In genomic region chr19:39411006-39411831, GRCh38 we compare ENCODE assay signal across 8 cellular contexts. TPM values are rescaled to one million over a fixed set of nuclear protein-coding genes. Genes with fewer than 3 reads are reported as not detected.
DNase-seq lines count a peak whose midpoint lies in the region; ATAC-seq lines count a peak whose summit lies in the region.

No MANE protein-coding gene starts in this region.

- H3K36me3 Mint-ChIP-seq in stimulated activated effector memory CD8-positive, alpha-beta T cell treated with anti-CD3 and anti-CD28 coated beads, Interleukin-12 subunit alpha, Interleukin-12 subunit beta, amount 100 ng/mL, for 72 hours = peaks cover 80% of the 10 kb centered on the region

- H3K9ac ChIP-seq in adipocyte (ENCODE audit: low read length) (peak overlapping the region; percentile 100), iPS-20b (ENCODE audit: low read depth, low read length) (peak overlapping the region; percentile 97; the same call in 1 of the 2 replicates)

- peak; percentile 27 to 41 for DNase-seq in AML-193 (lab: John Stamatoyannopoulos, UW)
- DNase-seq in Jurkat, Clone E6-1 (ENCODE audit: low read depth, low spot score) = no peak
- peak; percentile 72 for DNase-seq in adipocyte (ENCODE audit: low read depth)
- DNase-seq in stimulated activated effector memory CD8-positive, alpha-beta T cell treated with anti-CD3 and anti-CD28 coated beads, Interleukin-12 subunit alpha, Interleukin-12 subunit beta, amount 100 ng/mL, for 72 hours (ENCODE audit: low spot score in 2 of 2) = no peak
- no peak for DNase-seq in NCI-H1092 treated with DMSO at 0.1 percent for 48 hours (lab: John Stamatoyannopoulos, UW)

- H3K4me1 ChIP-seq in adipocyte (ENCODE audit: control insufficient read depth, insufficient read depth, low read length) (peaks cover 47% of the 10 kb centered on the region), iPS-20b (ENCODE audit: insufficient read depth, low read length) (peaks cover 22% of the 10 kb centered on the region)

- H3K4me1 Mint-ChIP-seq in stimulated activated effector memory CD8-positive, alpha-beta T cell treated with anti-CD3 and anti-CD28 coated beads, Interleukin-12 subunit alpha, Interleukin-12 subunit beta, amount 100 ng/mL, for 72 hours = peaks cover 62% of the 10 kb centered on the region

- peak overlapping the region; percentile 44 for H3K4me3 ChIP-seq in Jurkat, Clone E6-1 (ENCODE audit: low read length)
- peak overlapping the region; percentile 99 for H3K4me3 ChIP-seq in adipocyte (ENCODE audit: low read length)
- H3K4me3 ChIP-seq in iPS-20b (ENCODE audit: low read length) = peak overlapping the region; percentile 92; the same call in 1 of the 2 replicates

- peak overlapping the region; percentile 97 for H3K4me3 Mint-ChIP-seq in stimulated activated effector memory CD8-positive, alpha-beta T cell treated with anti-CD3 and anti-CD28 coated beads, Interleukin-12 subunit alpha, Interleukin-12 subunit beta, amount 100 ng/mL, for 72 hours

- H3K27ac Mint-ChIP-seq in stimulated activated effector memory CD8-positive, alpha-beta T cell treated with anti-CD3 and anti-CD28 coated beads, Interleukin-12 subunit alpha, Interleukin-12 subunit beta, amount 100 ng/mL, for 72 hours = peak overlapping the region; percentile 100

- H3K27ac ChIP-seq in iPS-20b (ENCODE audit: low read length) = peak overlapping the region; percentile 10

- ATAC-seq in stimulated activated effector memory CD8-positive, alpha-beta T cell treated with anti-CD3 and anti-CD28 coated beads, Interleukin-12 subunit alpha, Interleukin-12 subunit beta, amount 100 ng/mL, for 72 hours = no peak
- ATAC-seq in HG02571 (IDR thresholded peaks at IDR 0.05; ENCODE audit: unreplicated experiment) (no peak), GM18870 (IDR thresholded peaks at IDR 0.05; ENCODE audit: unreplicated experiment) (no peak)

- H3K9me3 ChIP-seq in adipocyte (ENCODE audit: control insufficient read depth, low read length) = no peaks in the 10 kb centered on the region
- no peaks in the 10 kb centered on the region for H3K9me3 ChIP-seq in iPS-20b (ENCODE audit: insufficient read depth, low read depth, low read length)

- H3K27me3 ChIP-seq in adipocyte (replicated peaks; ENCODE audit: control insufficient read depth, insufficient read depth, low read length) (no peaks in the 10 kb centered on the region), iPS-20b (ENCODE audit: insufficient read depth, low read length) (no peaks in the 10 kb centered on the region; the same call in 1 of the 2 replicates)

- no peaks in the 10 kb centered on the region for H3K9me3 Mint-ChIP-seq in stimulated activated effector memory CD8-positive, alpha-beta T cell treated with anti-CD3 and anti-CD28 coated beads, Interleukin-12 subunit alpha, Interleukin-12 subunit beta, amount 100 ng/mL, for 72 hours

- H3K36me3 ChIP-seq in adipocyte (ENCODE audit: control insufficient read depth, insufficient read depth, low read length, severe bottlenecking) (peaks cover 15% of the 10 kb centered on the region), iPS-20b (ENCODE audit: insufficient read depth, low read depth, low read length) (peaks cover 16% of the 10 kb centered on the region)

RNA-seq across cellular contexts. Expression of gene PLEKHG2, which starts 1.2 kb away (rescaled TPM):
- polyA plus RNA-seq in Jurkat, Clone E6-1 (2012; ENCODE audit: insufficient read depth, insufficient read length) = 74.3 TPM

RNA-seq across cellular contexts. Expression of gene ZFP36, which starts 4.6 kb away (rescaled TPM):
- polyA plus RNA-seq in Jurkat, Clone E6-1 (2012; ENCODE audit: insufficient read depth, insufficient read length) = 25.0 TPM

RNA-seq across cellular contexts. Expression of gene MED29, which starts 20.0 kb away (rescaled TPM):
- 25.2 TPM for polyA plus RNA-seq in Jurkat, Clone E6-1 (2012; ENCODE audit: insufficient read depth, insufficient read length)

RNA-seq across cellular contexts. Expression of gene PAF1, which starts 20.3 kb away (rescaled TPM):
- polyA plus RNA-seq in Jurkat, Clone E6-1 (2012; ENCODE audit: insufficient read depth, insufficient read length) = 90.4 TPM

RNA-seq across cellular contexts. Expression of gene RPS16, which starts 24.5 kb away (rescaled TPM):
- 2,430 TPM for polyA plus RNA-seq in Jurkat, Clone E6-1 (2012; ENCODE audit: insufficient read depth, insufficient read length)

Comparison
In these comparisons a context has a peak if more than half of its experiments do, and no peak if none do; other contexts are left out.
1. DNase-seq: peak in AML-193 (2 of 2) and adipocyte (single experiment); none in Jurkat, Clone E6-1 (single experiment), stimulated activated effector memory CD8-positive, alpha-beta T cell treated with anti-CD3 and anti-CD28 coated beads, Interleukin-12 subunit alpha, Interleukin-12 subunit beta, amount 100 ng/mL, for 72 hours (0 of 2) and NCI-H1092 treated with DMSO at 0.1 percent for 48 hours (single experiment).
2. H3K4me3 ChIP-seq: peak in every context shown above with its lines; median percentile 99 in adipocyte; 92 in iPS-20b; 44 in Jurkat, Clone E6-1.